In genomic region chr1:178650950-178651461, GRCh38 we compare ENCODE assay signal across 14 cellular contexts.
DNase-seq lines count a peak whose midpoint lies in the region; ATAC-seq and TF ChIP-seq lines count a peak whose summit lies in the region.
"Had no signal": no experiment of that assay in that cellular context is flagged by ENCODE, and none has a peak within 500 bp of the region (broad histone marks: within the 10 kb centered on the region; RNA-seq: fewer than 3 reads in every experiment).

No MANE protein-coding gene starts in this region.

- peak overlapping the region; percentile 16 for H3K27ac Mint-ChIP-seq in progenitor cell of endocrine pancreas
- H3K27ac Mint-ChIP-seq: activated CD8-positive, alpha-beta T cell treated with anti-CD3 and anti-CD28 coated beads, Interleukin-2, amount 10 ng/mL, durations not matched to agents 7 days and 5 days; T-helper 17 cell had no signal

- H3K9me3 Mint-ChIP-seq in progenitor cell of endocrine pancreas (ENCODE audit: low read depth) = no peaks in the 10 kb centered on the region

- H3K27me3 Mint-ChIP-seq in progenitor cell of endocrine pancreas = peaks cover 4% of the 10 kb centered on the region

- H3K4me3 Mint-ChIP-seq in progenitor cell of endocrine pancreas (ENCODE audit: low read depth) = no peak overlapping the region
- H3K4me3 Mint-ChIP-seq: activated CD8-positive, alpha-beta T cell treated with anti-CD3 and anti-CD28 coated beads, Interleukin-2, amount 10 ng/mL, durations not matched to agents 7 days and 5 days; T-helper 17 cell had no signal

- no peak overlapping the region for H3K4me3 ChIP-seq in HFF-Myc (replicated peaks; ENCODE audit: low read depth, low read length)
- no peak overlapping the region for H3K4me3 ChIP-seq in fibroblast of mammary gland (ENCODE audit: control insufficient read depth, low read depth, low read length)
- H3K4me3 ChIP-seq: coronary artery, K562, left lung had no signal

- ATAC-seq in GM18502 (IDR thresholded peaks at IDR 0.05; ENCODE audit: poor library complexity, unreplicated experiment) (no peak), HG03025 (IDR thresholded peaks at IDR 0.05; ENCODE audit: low FRiP score, unreplicated experiment) (no peak)
- ATAC-seq: activated CD8-positive, alpha-beta T cell treated with anti-CD3 and anti-CD28 coated beads, Interleukin-2, amount 10 ng/mL, durations not matched to agents 7 days and 5 days; K562; left lung; T-helper 17 cell had no signal

- TF ChIP-seq CTCF in HFF-Myc (IDR thresholded peaks at IDR 0.05; ENCODE audit: low read depth, low read length, missing control alignments) (no peak), fibroblast of mammary gland (conservative IDR thresholded peaks at IDR 0.05; ENCODE audit: control insufficient read depth, insufficient read depth, low read depth, low read length) (no peak), progenitor cell of endocrine pancreas (IDR thresholded peaks at IDR 0.05; ENCODE audit: unreplicated experiment) (no peak)

- peak; percentile 52 for DNase-seq in HFF-Myc (ENCODE audit: extremely low read depth, low read depth)
- DNase-seq in RPMI7951 (ENCODE audit: low read depth) = peak; percentile 71
- DNase-seq in fibroblast of mammary gland (ENCODE audit: low read depth) = peak; percentile 51
- DNase-seq in progenitor cell of endocrine pancreas (ENCODE audit: low spot score, unreplicated experiment) = no peak
- DNase-seq in COLO668 (lab: John Stamatoyannopoulos, UW; ENCODE audit: unreplicated experiment) = no peak
- DNase-seq in stimulated activated CD4-positive, alpha-beta T cell treated with anti-CD3 and anti-CD28 coated beads, Interleukin-4, amount 100 ng/mL, for 1 hour = no peak
- DNase-seq: activated CD8-positive, alpha-beta T cell treated with anti-CD3 and anti-CD28 coated beads, Interleukin-2, amount 10 ng/mL, durations not matched to agents 7 days and 5 days; GOT3; left lung; T-helper 17 cell had no signal

- no peaks in the 10 kb centered on the region for H3K36me3 Mint-ChIP-seq in progenitor cell of endocrine pancreas (ENCODE audit: insufficient read depth)

- peaks cover 12% of the 10 kb centered on the region for H3K4me1 Mint-ChIP-seq in progenitor cell of endocrine pancreas (ENCODE audit: low read depth)

Comparison
In these comparisons a context has a peak if more than half of its experiments do, and no peak if none do; other contexts are left out.
1. DNase-seq: peak in HFF-Myc (single experiment), RPMI7951 (single experiment) and fibroblast of mammary gland (single experiment); none in progenitor cell of endocrine pancreas (single experiment), COLO668 (single experiment) and stimulated activated CD4-positive, alpha-beta T cell treated with anti-CD3 and anti-CD28 coated beads, Interleukin-4, amount 100 ng/mL, for 1 hour (single experiment).